Comparison of ENCODE assay signal across 19 cellular contexts in genomic region chr7:157404002-157404401, GRCh38.
DNase-seq lines count a peak whose midpoint lies in the region; ATAC-seq and TF ChIP-seq lines count a peak whose summit lies in the region.
"Had no signal": no experiment of that assay in that cellular context is flagged by ENCODE, and none has a peak within 500 bp of the region (broad histone marks: within the 10 kb centered on the region; RNA-seq: fewer than 3 reads in every experiment).

No MANE protein-coding gene starts in this region.

- dilution Hi-C loops in IMR-90 (cut with HindIII; ENCODE audit: low sequenced_read_pairs, unreplicated experiment), result no loop called here

- in situ Hi-C loops in IMR-90 (cut with MboI; ENCODE audit: low sequenced_read_pairs), result no loop called here

- no peak overlapping the region for H2AK9ac ChIP-seq in IMR-90 (replicated peaks; ENCODE audit: low read depth, low read length, poor library complexity)

- H3K56ac ChIP-seq in IMR-90 (ENCODE audit: extremely low read depth, insufficient read depth, low read length), result no peak overlapping the region

- H3K27me3 Mint-ChIP-seq in effector memory CD8-positive, alpha-beta T cell, result no peaks in the 10 kb centered on the region

- H3K4me1 Mint-ChIP-seq in effector memory CD8-positive, alpha-beta T cell (ENCODE audit: low read depth in 2 of 2), result peaks cover 4 to 14% of the 10 kb centered on the region in 2 donors

- H4K5ac ChIP-seq in IMR-90 (ENCODE audit: low read depth, low read length), result no peak overlapping the region

- H3K4me1 ChIP-seq in left ventricle myocardium inferior, result peaks cover 63% of the 10 kb centered on the region
- H3K4me1 ChIP-seq in right atrium auricular region, result peaks cover 0 to 44% of the 10 kb centered on the region in 2 donors
- H3K4me1 ChIP-seq in IMR-90 (ENCODE audit: control insufficient read depth, insufficient read depth, low read length), result peaks cover 19% of the 10 kb centered on the region
- H3K4me1 ChIP-seq in uterus, result peaks cover 0 to 12% of the 10 kb centered on the region in 2 donors
- H3K4me1 ChIP-seq: Peyer's patch had no signal

- H3K4me3 ChIP-seq in left ventricle myocardium inferior (no peak overlapping the region), right atrium auricular region (no peak overlapping the region), IMR-90 (ENCODE audit: insufficient read depth, low read depth, low read length) (no peak overlapping the region), uterus (no peak overlapping the region)
- H3K4me3 ChIP-seq: Peyer's patch, SJSA1 had no signal

- peaks cover 16% of the 10 kb centered on the region for H3K36me3 Mint-ChIP-seq in effector memory CD8-positive, alpha-beta T cell (ENCODE audit: insufficient read depth)

- no peaks in the 10 kb centered on the region for H3K9me3 Mint-ChIP-seq in effector memory CD8-positive, alpha-beta T cell

- H3K27ac ChIP-seq in left ventricle myocardium inferior (replicated peaks) (peak overlapping the region; percentile 38), right atrium auricular region (peak overlapping the region in 1 of 2 donors; percentile 92), IMR-90 (ENCODE audit: insufficient read depth, low read length) (no peak overlapping the region), uterus (no peak overlapping the region)
- H3K27ac ChIP-seq: Peyer's patch, SJSA1 had no signal

- CTCF ChIA-PET in IMR-90 (lab: Yijun Ruan, JAX), result interaction anchor here (1.1 kb wide), 1 partner anchor 435 kb away, joined by 3 read pairs; no protein-coding TSS in a partner anchor

- no peak overlapping the region for H3K4me2 ChIP-seq in IMR-90 (ENCODE audit: low read depth, low read length)

- no peaks in the 10 kb centered on the region for H3K27me3 ChIP-seq in left ventricle myocardium inferior (ENCODE audit: low read depth)
- H3K27me3 ChIP-seq in right atrium auricular region, result no peaks in the 10 kb centered on the region
- H3K27me3 ChIP-seq in IMR-90 (ENCODE audit: control insufficient read depth, insufficient read depth, low read length), result no peaks in the 10 kb centered on the region
- H3K27me3 ChIP-seq in uterus, result no peaks in the 10 kb centered on the region
- H3K27me3 ChIP-seq: Peyer's patch, SJSA1 had no signal

- no peak overlapping the region for H3K18ac ChIP-seq in IMR-90 (ENCODE audit: low read depth, low read length)

- no peak overlapping the region for H2BK5ac ChIP-seq in IMR-90 (ENCODE audit: low read depth, low read length, poor library complexity, severe bottlenecking)

- no peak overlapping the region; the same call in 1 of the 2 replicates for H2AK5ac ChIP-seq in IMR-90 (ENCODE audit: low read depth, low read length)

- no peaks in the 10 kb centered on the region for H3K9me3 ChIP-seq in left ventricle myocardium inferior (replicated peaks)
- H3K9me3 ChIP-seq in right atrium auricular region, result no peaks in the 10 kb centered on the region
- H3K9me3 ChIP-seq in IMR-90 (ENCODE audit: control insufficient read depth, insufficient read depth, low read length), result no peaks in the 10 kb centered on the region
- H3K9me3 ChIP-seq in uterus, result no peaks in the 10 kb centered on the region
- H3K9me3 ChIP-seq: Peyer's patch, SJSA1 had no signal

- peaks cover 47% of the 10 kb centered on the region for H3K36me3 ChIP-seq in left ventricle myocardium inferior
- H3K36me3 ChIP-seq in right atrium auricular region, result peaks cover 43% of the 10 kb centered on the region
- peaks cover 29% of the 10 kb centered on the region for H3K36me3 ChIP-seq in IMR-90 (ENCODE audit: control insufficient read depth, insufficient read depth, low read length)
- no peaks in the 10 kb centered on the region for H3K36me3 ChIP-seq in uterus

- H3K4me3 Mint-ChIP-seq in effector memory CD8-positive, alpha-beta T cell, result no peak overlapping the region

- TF ChIP-seq RAD21 in IMR-90 (IDR thresholded peaks at IDR 0.05; ENCODE audit: low read length), result no peak

- H4K91ac ChIP-seq in IMR-90 (ENCODE audit: insufficient read depth, low read depth, low read length), result no peak overlapping the region

- no peak for TF ChIP-seq POLR2A in IMR-90 (IDR thresholded peaks at IDR 0.05; ENCODE audit: low read depth, low read length)
- TF ChIP-seq POLR2A in uterus (IDR thresholded peaks at IDR 0.05), result no peak

- ATAC-seq in IMR-90 (ENCODE audit: low read depth), result no peak
- ATAC-seq in effector memory CD8-positive, alpha-beta T cell (replicated peaks), result no peak

- H3K9ac ChIP-seq in IMR-90 (ENCODE audit: low read depth, low read length), result no peak overlapping the region

- peaks cover 65% of the 10 kb centered on the region for H4K20me1 ChIP-seq in IMR-90 (ENCODE audit: insufficient read depth, low read length)

- no peak overlapping the region for H3K4ac ChIP-seq in IMR-90 (ENCODE audit: low read depth, low read length)

- WGBS in IMR-90 (ENCODE audit: extremely low coverage in 2 of 2, insufficient read length in 1 of 2), 2 experiments, result no CpG with 5 or more reads among the region's 5 CpGs

- H3K9me1 ChIP-seq in IMR-90 (ENCODE audit: insufficient read depth, low read length), result peaks cover 25% of the 10 kb centered on the region

- no peak overlapping the region for H4K8ac ChIP-seq in IMR-90 (ENCODE audit: low read depth in 2 of 2, low read length in 2 of 2)

- 0 out of 2 replicates have a peak overlapping the region, but pooled peaks have one; percentile 9 for H3K23ac ChIP-seq in IMR-90 (ENCODE audit: low read depth, low read length)

- DNase-seq in left ventricle myocardium inferior, result no peak
- DNase-seq in right atrium auricular region (ENCODE audit: low spot score), result no peak
- DNase-seq in IMR-90, result no peak
- no peak for DNase-seq in effector memory CD8-positive, alpha-beta T cell
- DNase-seq in uterus, result no peak
- DNase-seq in stimulated activated CD4-positive, alpha-beta T cell treated with anti-CD3 and anti-CD28 coated beads, Interleukin-4, amount 100 ng/mL, for 24 hours, result no peak
- DNase-seq in OCI-M2 (lab: John Stamatoyannopoulos, UW; ENCODE audit: unreplicated experiment), result no peak
- DNase-seq: H7; KG1; MV-4-11; NCI-H1694; NCI-H2081; NCI-H2171; NCI-H345; NCI-H524; NCI-H774; NK-92 treated with Interleukin-12 subunit alpha and Interleukin-12 subunit beta, amount 100 ng/mL, for 24 hours; Peyer's patch had no signal

- H3K79me1 ChIP-seq in IMR-90 (ENCODE audit: low read depth in 1 of 2, low read length in 2 of 2), result peaks cover 7 to 83% of the 10 kb centered on the region in 2 experiments

- H2BK120ac ChIP-seq in IMR-90 (ENCODE audit: low read depth, low read length), result no peak overlapping the region

- no peak overlapping the region for H3K14ac ChIP-seq in IMR-90 (replicated peaks; ENCODE audit: low read depth, low read length)

- H2BK20ac ChIP-seq in IMR-90 (ENCODE audit: low read depth, low read length), result no peak overlapping the region

- no peak overlapping the region for H2BK15ac ChIP-seq in IMR-90 (ENCODE audit: low read depth, low read length)

- BruUV-seq in IMR-90 (replicated peaks; lab: Mats Ljungman, UMichigan), result no TSS peak

- intact Hi-C loops in left ventricle myocardium inferior (cut with micrococcal nuclease) (no loop called here), IMR-90 (cut with micrococcal nuclease) (no loop called here), uterus (cut with DNase I; ENCODE audit: low total_unique reads) (no loop called here)

- H3K27ac Mint-ChIP-seq in effector memory CD8-positive, alpha-beta T cell, result peak overlapping the region; percentile 44 to 60

- TF ChIP-seq CTCF in left ventricle myocardium inferior (IDR thresholded peaks at IDR 0.05; ENCODE audit: borderline replicate concordance) (no peak), right atrium auricular region (IDR thresholded peaks at IDR 0.05) (no peak), IMR-90 (conservative IDR thresholded peaks at IDR 0.05; ENCODE audit: low read depth, low read length) (no peak), uterus (IDR thresholded peaks at IDR 0.05) (no peak)

- POLR2A ChIA-PET in IMR-90 (lab: Charles Lee; ENCODE audit: unreplicated experiment), result interaction anchor here (0.7 kb wide), 1 partner anchor 1247 kb away, joined by 8 read pairs; no protein-coding TSS in a partner anchor

- no peak overlapping the region for H2AFZ ChIP-seq in IMR-90 (replicated peaks; ENCODE audit: low read length, poor library complexity)

TF ChIP-seq in IMR-90, 13 proteins besides CTCF, POLR2A, EP300 and RAD21:
- TF ChIP-seq MXI1 (IDR thresholded peaks at IDR 0.05; ENCODE audit: borderline replicate concordance, low read depth, low read length) (no peak), SMC3 (IDR thresholded peaks at IDR 0.05; ENCODE audit: low read depth, low read length) (no peak), RFX5 (IDR thresholded peaks at IDR 0.05; ENCODE audit: low read depth, low read length) (no peak), MAFK (IDR thresholded peaks at IDR 0.05; ENCODE audit: low read depth, low read length) (no peak), ELK1 (IDR thresholded peaks at IDR 0.05; ENCODE audit: borderline replicate concordance, low read depth, low read length) (no peak), MAZ (IDR thresholded peaks at IDR 0.05; ENCODE audit: borderline replicate concordance, low read depth, low read length) (no peak), BHLHE40 (IDR thresholded peaks at IDR 0.05; ENCODE audit: low read depth, low read length) (no peak), NFE2L2 (IDR thresholded peaks at IDR 0.05; ENCODE audit: low read depth, low read length) (no peak), FOS (IDR thresholded peaks at IDR 0.05; ENCODE audit: low read depth, low read length) (no peak), CEBPB (IDR thresholded peaks at IDR 0.05; ENCODE audit: low read depth, low read length) (no peak), CHD1 (IDR thresholded peaks at IDR 0.05; ENCODE audit: low read depth, low read length) (no peak), RCOR1 (IDR thresholded peaks at IDR 0.05; ENCODE audit: insufficient replicate concordance, low read length) (no peak), USF2 (IDR thresholded peaks at IDR 0.05; ENCODE audit: low read depth, low read length) (no peak)
